In genomic region chr4:165111906-165112257, GRCh38 we compare ENCODE assay signal across 8 cellular contexts. TPM values are rescaled to one million over a fixed set of nuclear protein-coding genes. Genes with fewer than 3 reads are reported as not detected.
DNase-seq lines count a peak whose midpoint lies in the region; FAIRE-seq and TF ChIP-seq lines count a peak whose summit lies in the region.

No MANE protein-coding gene starts in this region.

- TF ChIP-seq CTCF in GM12865 (IDR thresholded peaks at IDR 0.05; ENCODE audit: insufficient read depth, low read depth, low read length, missing control alignments) (no peak), VCaP (conservative IDR thresholded peaks at IDR 0.05) (no peak), fibroblast of villous mesenchyme (IDR thresholded peaks at IDR 0.05; ENCODE audit: insufficient read depth, low read depth, low read length) (no peak), retinal pigment epithelial cell (conservative IDR thresholded peaks at IDR 0.05; ENCODE audit: low read depth, low read length) (no peak)

- H3K27ac ChIP-seq in VCaP = peak overlapping the region; percentile 94

- H3K4me3 ChIP-seq in GM12865 (ENCODE audit: low read depth, low read length) (peak overlapping the region; percentile 93), fibroblast of villous mesenchyme (ENCODE audit: low read depth, low read length) (peak overlapping the region; percentile 89), retinal pigment epithelial cell (ENCODE audit: low read length) (peak overlapping the region; percentile 87)

- DNase-seq in GM12865 (ENCODE audit: low read depth) = no peak
- DNase-seq in fibroblast of villous mesenchyme (ENCODE audit: low read depth) = no peak
- DNase-seq in retinal pigment epithelial cell (ENCODE audit: low read depth) = no peak
- DNase-seq in SW 1271 (lab: John Stamatoyannopoulos, UW) = no peak
- no peak for DNase-seq in NCI-H146 treated with DMSO at 0.1 percent for 48 hours (lab: John Stamatoyannopoulos, UW; ENCODE audit: unreplicated experiment)
- no peak for DNase-seq in HTR-8/SVneo (ENCODE audit: insufficient read length, low spot score)
- no peak for DNase-seq in hippocampal formation (lab: John Stamatoyannopoulos, UW)

- no peak for FAIRE-seq in HTR-8/SVneo (lab: Jason Lieb, UNC)

RNA-seq across cellular contexts. Expression of gene TMEM192, which starts 0.8 kb away (rescaled TPM):
- 6.8 and 11.7 TPM in 2 replicates for total RNA-seq in fibroblast of villous mesenchyme

RNA-seq across cellular contexts. Expression of gene TRIM75, which starts 58.2 kb away (rescaled TPM):
- total RNA-seq in fibroblast of villous mesenchyme = 0.32 TPM in 1 of 2 replicates, not detected in the other
